In the genomic region with DNA sequence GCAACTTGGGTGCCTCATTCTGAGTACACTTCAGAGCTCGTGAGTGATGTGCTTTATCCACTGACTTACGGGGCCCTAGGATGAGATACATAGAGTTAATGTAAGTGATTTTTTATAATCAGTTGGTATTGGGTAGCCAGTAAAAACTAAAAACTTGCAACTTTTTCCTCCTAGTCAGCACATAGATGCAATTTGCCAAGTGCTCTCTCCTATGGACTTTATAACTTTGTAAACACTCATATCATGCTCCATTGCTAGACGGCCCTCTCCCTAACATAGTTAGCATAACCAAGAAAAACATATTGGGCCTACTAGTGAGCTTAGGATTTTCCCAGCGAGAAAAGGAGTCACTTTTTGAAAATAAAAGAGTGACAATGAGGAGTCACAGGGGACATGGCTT, we compare ENCODE assay signal across 20 cellular contexts.
A peak's percentile ranks its signal among the peaks of the same experiment; 100 is the strongest.
DNase-seq lines count a peak whose midpoint lies in the region; ATAC-seq and TF ChIP-seq lines count a peak whose summit lies in the region.
"Had no signal": no experiment of that assay in that cellular context is flagged by ENCODE, and none has a peak within 500 bp of the region (broad histone marks: within the 10 kb centered on the region; RNA-seq: fewer than 3 reads in every experiment).

No MANE protein-coding gene starts in this region.

- H3K27ac ChIP-seq in parathyroid adenoma = no peak overlapping the region
- H3K27ac ChIP-seq: A549; BLaER1 treated with 17β-estradiol and CSF1 and Interleukin-3, amounts not matched to agents 10 nM and 100 nM had no signal

- no peak overlapping the region for H3K4me2 ChIP-seq in parathyroid adenoma (ENCODE audit: low read length)
- H3K4me2 ChIP-seq: A549; BLaER1 treated with 17β-estradiol and CSF1 and Interleukin-3, amounts not matched to agents 10 nM and 100 nM; GM23338 had no signal

- H2AFZ ChIP-seq in parathyroid adenoma = peak overlapping the region; percentile 33
- H2AFZ ChIP-seq: GM23338 had no signal

- H3K36me3 ChIP-seq in parathyroid adenoma (ENCODE audit: control insufficient read depth, insufficient read depth, low read length) = no peaks in the 10 kb centered on the region
- H3K36me3 ChIP-seq: BE2C; BLaER1 treated with 17β-estradiol and CSF1 and Interleukin-3, amounts not matched to agents 10 nM and 100 nM had no signal

- no peak overlapping the region for H3K9ac ChIP-seq in parathyroid adenoma
- H3K9ac ChIP-seq: BLaER1 treated with 17β-estradiol and CSF1 and Interleukin-3, amounts not matched to agents 10 nM and 100 nM had no signal

- H3K79me2 ChIP-seq in parathyroid adenoma = no peaks in the 10 kb centered on the region

- H3K4me3 ChIP-seq in parathyroid adenoma (ENCODE audit: low read depth, low read length) = no peak overlapping the region
- H3K4me3 ChIP-seq: A549; BLaER1 treated with 17β-estradiol and CSF1 and Interleukin-3, amounts not matched to agents 10 nM and 100 nM; GM12878; GM23338 had no signal

- no peaks in the 10 kb centered on the region for H3K9me3 ChIP-seq in parathyroid adenoma (ENCODE audit: control insufficient read depth, low read length)
- H3K9me3 ChIP-seq: A549, BE2C had no signal

- ATAC-seq in left colon = peak; percentile 79
- ATAC-seq: A549, GM12878, GM23338, HCT116 had no signal

- no peaks in the 10 kb centered on the region for H3K27me3 ChIP-seq in parathyroid adenoma (ENCODE audit: control insufficient read depth, insufficient read depth, low read length)
- H3K27me3 ChIP-seq: BE2C; BLaER1 treated with 17β-estradiol and CSF1 and Interleukin-3, amounts not matched to agents 10 nM and 100 nM had no signal

- no peak for TF ChIP-seq CTCF in parathyroid adenoma (IDR thresholded peaks at IDR 0.05)

- intact Hi-C loops in left colon (cut with DNase I, micrococcal nuclease) = no loop called here

- peak; percentile 42 for DNase-seq in DMS79 treated with DMSO at 0.1 percent for 48 hours (lab: John Stamatoyannopoulos, UW)
- DNase-seq in left colon = no peak
- no peak for DNase-seq in NCI-H2171 (lab: John Stamatoyannopoulos, UW)
- no peak for DNase-seq in activated CD4-positive, CD25-positive, alpha-beta regulatory T cell (lab: John Stamatoyannopoulos, UW)
- no peak for DNase-seq in hippocampal formation (lab: John Stamatoyannopoulos, UW)
- DNase-seq: 8988T; ACHN; AML-193; BE2C; CD4-positive, alpha-beta T cell; CD8-positive, alpha-beta memory T cell; DMS 273 treated with DMSO at 0.1 percent for 48 hours; DND-41; H9 had no signal

- no peaks in the 10 kb centered on the region for H3K4me1 ChIP-seq in parathyroid adenoma
- H3K4me1 ChIP-seq: A549 had no signal
